In the genomic region with DNA sequence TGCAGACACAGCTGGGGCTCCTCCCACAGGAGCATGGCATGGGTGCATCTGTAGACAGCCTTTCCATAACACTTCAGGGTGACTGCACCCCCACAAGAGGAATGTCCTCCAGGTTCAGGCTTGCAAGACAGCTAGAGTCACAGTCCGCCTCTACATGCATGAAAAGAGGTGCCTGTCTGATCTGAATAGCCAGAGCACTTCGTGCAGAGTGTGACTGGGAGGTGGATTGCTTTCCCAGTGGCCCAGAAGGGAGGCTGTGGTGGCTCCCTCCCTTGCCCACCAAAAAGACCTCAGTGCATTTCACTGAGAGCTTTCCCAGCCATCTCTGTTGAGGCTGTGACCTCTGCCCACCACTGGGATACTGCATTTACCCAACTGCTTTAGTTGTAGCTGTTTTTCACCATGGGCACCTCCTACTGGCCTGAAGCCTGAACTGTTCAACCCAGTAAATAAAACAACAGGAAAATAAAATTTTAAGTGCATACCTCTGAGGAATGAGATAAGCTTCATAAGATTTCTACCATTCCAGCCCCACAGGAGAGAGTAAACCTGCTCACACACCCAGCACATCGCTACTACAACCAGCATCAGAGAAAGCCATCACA, we compare ENCODE assay signal across 1 cellular context.
TF ChIP-seq lines count a peak whose summit lies in the region.

No MANE protein-coding gene starts in this region.

TF ChIP-seq in GM23338, 12 proteins besides CTCF, POLR2A, EP300 and RAD21 (continued from another document):
- TF ChIP-seq ZNF114 (CRISPR knock-in tag; IDR thresholded peaks at IDR 0.05), result no peak
- TF ChIP-seq POLR2AphosphoS5 (IDR thresholded peaks at IDR 0.05; ENCODE audit: low read depth), result no peak
- TF ChIP-seq EZH2phosphoT487 (IDR thresholded peaks at IDR 0.05; ENCODE audit: unreplicated experiment), result no peak
TF ChIP-seq in GM23338: peak in this region for 0.
